ENCODE assay signal across 8 cellular contexts in the genomic region with DNA sequence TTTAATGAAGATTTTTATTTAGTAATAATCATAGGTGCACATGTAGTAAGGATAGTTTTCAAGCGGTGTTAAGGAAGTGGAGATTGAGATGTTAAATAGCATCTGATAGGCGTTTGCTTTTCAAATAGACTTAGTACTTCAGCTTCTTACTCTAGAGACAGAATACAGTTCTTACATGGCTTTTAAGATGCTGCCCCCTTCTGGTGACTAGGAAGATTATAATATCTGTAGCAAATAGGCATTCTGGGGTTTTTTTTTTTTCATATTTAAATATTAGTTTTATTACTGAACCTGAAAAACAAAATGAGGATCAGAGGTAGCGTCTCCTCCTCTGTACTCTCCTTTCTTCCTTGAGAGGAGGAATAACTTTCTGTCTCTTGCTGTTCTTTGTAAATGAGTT.
DNase-seq lines count a peak whose midpoint lies in the region; ATAC-seq and TF ChIP-seq lines count a peak whose summit lies in the region.

No MANE protein-coding gene starts in this region.

- ATAC-seq in HG02763 (IDR thresholded peaks at IDR 0.05; ENCODE audit: unreplicated experiment) = no peak

- no peaks in the 10 kb centered on the region for H3K9me2 ChIP-seq in Loucy (replicated peaks; ENCODE audit: low read depth, low read length)

- no peaks in the 10 kb centered on the region for H3F3A ChIP-seq in Loucy (ENCODE audit: low read depth)

- no peak overlapping the region for H3K18ac ChIP-seq in neuronal stem cell (ENCODE audit: low read length)

- TF ChIP-seq CTCF in Loucy (conservative IDR thresholded peaks at IDR 0.05; ENCODE audit: low read length) = peak; percentile 72
- peak; percentile 87 for TF ChIP-seq CTCF in endodermal cell (conservative IDR thresholded peaks at IDR 0.05)
- peak; percentile 79 for TF ChIP-seq CTCF in mesothelial cell of epicardium (IDR thresholded peaks at IDR 0.05; ENCODE audit: unreplicated experiment)

- no peak overlapping the region for H2AK5ac ChIP-seq in neuronal stem cell (ENCODE audit: low read depth, low read length)

- no peaks in the 10 kb centered on the region for H3K4me1 ChIP-seq in Loucy (ENCODE audit: insufficient read depth, low read length, poor library complexity, severe bottlenecking)
- H3K4me1 ChIP-seq in endodermal cell (ENCODE audit: control insufficient read depth, insufficient read depth, low read length) = no peaks in the 10 kb centered on the region
- peaks cover 2 to 4% of the 10 kb centered on the region in 2 donors for H3K4me1 ChIP-seq in neuronal stem cell (ENCODE audit: control insufficient read depth in 2 of 2, insufficient read depth in 1 of 2, low read depth in 1 of 2, low read length in 2 of 2)

- H3K4me3 Mint-ChIP-seq in endodermal cell (no peak overlapping the region), mesothelial cell of epicardium (no peak overlapping the region)

- H3K23ac ChIP-seq in neuronal stem cell (ENCODE audit: low read depth, low read length, poor library complexity) = no peak overlapping the region

- H3K36me3 Mint-ChIP-seq in endodermal cell (ENCODE audit: low read depth) (no peaks in the 10 kb centered on the region), mesothelial cell of epicardium (peaks cover 4% of the 10 kb centered on the region)

- H3K4me1 Mint-ChIP-seq in endodermal cell (peaks cover 16% of the 10 kb centered on the region), mesothelial cell of epicardium (peaks cover 2% of the 10 kb centered on the region)

- H2AFZ ChIP-seq in Loucy (ENCODE audit: low read length) (no peak overlapping the region), neuronal stem cell (ENCODE audit: low read length) (no peak overlapping the region)

- H2BK15ac ChIP-seq in neuronal stem cell (ENCODE audit: low read length) = no peak overlapping the region

- H3K9ac ChIP-seq in Loucy (ENCODE audit: low read depth, low read length, poor library complexity, severe bottlenecking) = no peak overlapping the region
- no peak overlapping the region for H3K9ac ChIP-seq in endodermal cell (ENCODE audit: extremely low read depth, low read length, poor library complexity, severe bottlenecking)
- H3K9ac ChIP-seq in neuronal stem cell (ENCODE audit: low read depth, low read length, poor library complexity) = no peak overlapping the region

- no peak overlapping the region for H4K8ac ChIP-seq in neuronal stem cell (ENCODE audit: low read depth, low read length)

- H4K20me1 ChIP-seq in Loucy (ENCODE audit: insufficient read depth, low read length, poor library complexity, severe bottlenecking) = no peaks in the 10 kb centered on the region

- H3K27me3 Mint-ChIP-seq in endodermal cell (ENCODE audit: insufficient read depth) (no peaks in the 10 kb centered on the region), mesothelial cell of epicardium (ENCODE audit: low read depth) (no peaks in the 10 kb centered on the region)

- no peak overlapping the region for H2BK120ac ChIP-seq in neuronal stem cell (ENCODE audit: low read depth, low read length)

- H3K27ac ChIP-seq in endodermal cell (ENCODE audit: low read depth, low read length) (no peak overlapping the region), neuronal stem cell (replicated peaks; ENCODE audit: low read length) (no peak overlapping the region)

- no peaks in the 10 kb centered on the region for H3K27me3 ChIP-seq in Loucy (ENCODE audit: insufficient read depth, low read length, poor library complexity, severe bottlenecking)
- no peaks in the 10 kb centered on the region for H3K27me3 ChIP-seq in endodermal cell (ENCODE audit: control insufficient read depth, insufficient read depth, low read length, poor library complexity, severe bottlenecking)
- H3K27me3 ChIP-seq in neuronal stem cell (ENCODE audit: control insufficient read depth in 3 of 3, insufficient read depth in 3 of 3, low read depth in 1 of 3, low read length in 3 of 3) = no peaks in the 10 kb centered on the region

- H3K79me1 ChIP-seq in neuronal stem cell (ENCODE audit: low read depth, low read length) = peaks cover 1% of the 10 kb centered on the region

- no peak overlapping the region for H3K4ac ChIP-seq in neuronal stem cell (ENCODE audit: low read length)

- no peak overlapping the region for H2BK5ac ChIP-seq in neuronal stem cell (ENCODE audit: low read length)

- H3K79me2 ChIP-seq in Loucy (ENCODE audit: insufficient read depth, low read length) = no peaks in the 10 kb centered on the region

- H3K4me3 ChIP-seq in Loucy (ENCODE audit: low read length, poor library complexity, severe bottlenecking) (no peak overlapping the region), endodermal cell (ENCODE audit: low read length) (no peak overlapping the region), neuronal stem cell (ENCODE audit: low read length in 2 of 2) (no peak overlapping the region)

- H3K9me3 ChIP-seq in Loucy (ENCODE audit: insufficient read depth, low read depth, low read length) (no peaks in the 10 kb centered on the region), endodermal cell (ENCODE audit: control insufficient read depth, low read length) (no peaks in the 10 kb centered on the region), neuronal stem cell (replicated peaks in 1 of 2; ENCODE audit: control insufficient read depth in 2 of 2, insufficient read depth in 1 of 2, low read depth in 1 of 2, low read length in 2 of 2) (no peaks in the 10 kb centered on the region)

- no peak overlapping the region for H3K27ac Mint-ChIP-seq in endodermal cell
- H3K27ac Mint-ChIP-seq in mesothelial cell of epicardium = no peak overlapping the region

- DNase-seq in DMS79 (lab: John Stamatoyannopoulos, UW) (peak; percentile 35), OCI-M1 (lab: John Stamatoyannopoulos, UW) (peak; percentile 75), endodermal cell (no peak), mesothelial cell of epicardium (ENCODE audit: low spot score in 2 of 2, unreplicated experiment in 2 of 2) (no peak), T1000 (lab: John Stamatoyannopoulos, UW) (no peak), neuronal stem cell (ENCODE audit: low spot score) (no peak)

- no peak overlapping the region for H3K14ac ChIP-seq in neuronal stem cell (ENCODE audit: low read length)

- no peak overlapping the region for H2BK12ac ChIP-seq in neuronal stem cell (ENCODE audit: low read length)

- H4K91ac ChIP-seq in neuronal stem cell (ENCODE audit: low read depth, low read length, poor library complexity) = no peak overlapping the region

- H3K4me2 ChIP-seq in Loucy (ENCODE audit: low read depth, low read length, poor library complexity, severe bottlenecking) (no peak overlapping the region), neuronal stem cell (ENCODE audit: insufficient read depth, low read length, poor library complexity, severe bottlenecking) (no peak overlapping the region)

- H3K36me3 ChIP-seq in Loucy (ENCODE audit: insufficient read depth, low read length) (no peaks in the 10 kb centered on the region), endodermal cell (ENCODE audit: control insufficient read depth, insufficient read depth, low read length) (no peaks in the 10 kb centered on the region), neuronal stem cell (replicated peaks in 1 of 2; ENCODE audit: control insufficient read depth in 2 of 2, insufficient read depth in 2 of 2, low read length in 2 of 2) (peaks cover 0 to 2% of the 10 kb centered on the region in 2 donors)

- H3K9me3 Mint-ChIP-seq in endodermal cell = no peaks in the 10 kb centered on the region
- no peaks in the 10 kb centered on the region for H3K9me3 Mint-ChIP-seq in mesothelial cell of epicardium

- WGBS in endodermal cell (ENCODE audit: insufficient coverage in 1 of 2, insufficient read length in 1 of 2), 2 experiments = 23 to 88% methylated on average over 1 to 3 of the region's 3 CpGs
- WGBS in neuronal stem cell (ENCODE audit: extremely low coverage in 2 of 2, insufficient read length in 2 of 2, insufficient replicate concordance in 1 of 2), 2 donors = no CpG with 5 or more reads among the region's 3 CpGs

Comparison
In these comparisons a context has a peak if more than half of its experiments do, and no peak if none do; other contexts are left out.
1. DNase-seq: peak in DMS79 (single experiment) and OCI-M1 (single experiment); none in endodermal cell (single experiment), mesothelial cell of epicardium (0 of 2), T1000 (single experiment) and neuronal stem cell (single experiment).
2. Peak in every context shown above with its lines, with median percentiles within 50 percentile points of each other: CTCF ChIP-seq.